In the genomic region with DNA sequence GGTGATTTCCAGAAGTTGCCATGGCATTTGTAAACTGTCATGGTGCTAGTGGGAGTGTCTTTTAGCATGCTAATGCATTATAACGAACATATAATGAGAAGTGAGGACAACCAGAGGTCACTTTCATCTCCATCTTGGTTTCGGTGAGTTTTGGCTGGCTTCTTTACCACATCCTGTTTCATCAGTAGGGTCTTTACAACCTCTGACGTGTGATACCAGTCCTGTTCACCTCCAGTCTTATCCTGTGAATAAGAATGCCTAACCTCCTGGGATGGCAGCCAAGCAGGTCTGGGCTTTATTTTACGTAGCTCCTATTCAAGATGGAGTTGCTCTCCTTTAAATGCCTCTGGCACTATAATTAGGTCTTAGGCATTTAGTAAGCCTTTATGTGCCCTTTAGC, we compare ENCODE assay signal across 11 cellular contexts. TPM values are rescaled to one million over a fixed set of nuclear protein-coding genes. Genes with fewer than 3 reads are reported as not detected.
A peak's percentile ranks its signal among the peaks of the same experiment; 100 is the strongest.
DNase-seq lines count a peak whose midpoint lies in the region; ATAC-seq and TF ChIP-seq lines count a peak whose summit lies in the region.
"Had no signal": no experiment of that assay in that cellular context is flagged by ENCODE, and none has a peak within 500 bp of the region (broad histone marks: within the 10 kb centered on the region; RNA-seq: fewer than 3 reads in every experiment).

No MANE protein-coding gene starts in this region.

- H3K27me3 Mint-ChIP-seq in activated T-helper 17 cell treated with anti-CD3 and anti-CD28 coated beads, Interleukin-2, amount 50 U/mL, for 72 hours, result no peaks in the 10 kb centered on the region

- no peak overlapping the region for H3K27ac Mint-ChIP-seq in activated T-helper 17 cell treated with anti-CD3 and anti-CD28 coated beads, Interleukin-2, amount 50 U/mL, for 72 hours

- DNase-seq in DND-41 (no peak), psoas muscle (no peak), mesenteric fat pad (ENCODE audit: low spot score) (no peak), ecto neural progenitor cell (ENCODE audit: low spot score) (no peak)
- DNase-seq: activated CD4-positive, alpha-beta T cell treated with anti-CD3 and anti-CD28 coated beads, Interleukin-2, amount 50 U/mL, for 4 hours; NCI-H774 had no signal

- peaks cover 26% of the 10 kb centered on the region for H3K4me1 Mint-ChIP-seq in activated T-helper 17 cell treated with anti-CD3 and anti-CD28 coated beads, Interleukin-2, amount 50 U/mL, for 72 hours

- no peaks in the 10 kb centered on the region for H3K36me3 Mint-ChIP-seq in activated T-helper 17 cell treated with anti-CD3 and anti-CD28 coated beads, Interleukin-2, amount 50 U/mL, for 72 hours (ENCODE audit: low read depth)

- H3K4me2 ChIP-seq in DND-41 (ENCODE audit: insufficient read depth, low read length), result no peak overlapping the region
- H3K4me2 ChIP-seq: BLaER1 had no signal

- no peak overlapping the region for H3K4me3 Mint-ChIP-seq in activated T-helper 17 cell treated with anti-CD3 and anti-CD28 coated beads, Interleukin-2, amount 50 U/mL, for 72 hours

- H3K4me3 ChIP-seq in DND-41 (ENCODE audit: low read depth in 1 of 2, low read length in 2 of 2) (no peak overlapping the region), psoas muscle (no peak overlapping the region)
- H3K4me3 ChIP-seq: BLaER1 had no signal

- intact Hi-C loops in psoas muscle (cut with DNase I), result no loop called here

- TF ChIP-seq CTCF in DND-41 (IDR thresholded peaks at IDR 0.05; ENCODE audit: borderline replicate concordance, extremely low read depth, low read length, poor library complexity, severe bottlenecking) (no peak), psoas muscle (IDR thresholded peaks at IDR 0.05) (no peak)

- H3K9me3 ChIP-seq in DND-41 (ENCODE audit: insufficient read depth, low read length, severe bottlenecking), result no peaks in the 10 kb centered on the region
- peaks cover 5% of the 10 kb centered on the region for H3K9me3 ChIP-seq in psoas muscle

- WGBS in psoas muscle, 3 donors, result 64 to 75% (median 71%) methylated on average over 4 of the region's 4 CpGs

- no peaks in the 10 kb centered on the region for H3K4me1 ChIP-seq in DND-41 (ENCODE audit: insufficient read depth, low read length)
- H3K4me1 ChIP-seq in psoas muscle, result no peaks in the 10 kb centered on the region

- ATAC-seq in DND-41 (ENCODE audit: insufficient read depth, low read depth), result 0 out of 3 replicates have a peak, but pooled peaks have one; percentile 42
- ATAC-seq in GM19452 (IDR thresholded peaks at IDR 0.05; ENCODE audit: unreplicated experiment), result peak; percentile 84
- peak; percentile 77 for ATAC-seq in HG03139 (IDR thresholded peaks at IDR 0.05; ENCODE audit: unreplicated experiment)
- ATAC-seq in activated T-helper 17 cell treated with anti-CD3 and anti-CD28 coated beads, Interleukin-2, amount 50 U/mL, for 72 hours (replicated peaks), result peak; percentile 26
- no peak for ATAC-seq in psoas muscle
- ATAC-seq in GM19324 (IDR thresholded peaks at IDR 0.05; ENCODE audit: low FRiP score, unreplicated experiment), result no peak

- H3K27me3 ChIP-seq in DND-41 (ENCODE audit: insufficient read depth, low read length, poor library complexity) (no peaks in the 10 kb centered on the region), psoas muscle (ENCODE audit: insufficient read depth in 3 of 3, low read length in 2 of 3) (no peaks in the 10 kb centered on the region)
- H3K27me3 ChIP-seq: BLaER1 had no signal

- no peak overlapping the region for H3K27ac ChIP-seq in DND-41 (ENCODE audit: low read length)
- no peak overlapping the region for H3K27ac ChIP-seq in psoas muscle
- H3K27ac ChIP-seq: BLaER1 had no signal

- no peaks in the 10 kb centered on the region for H3K79me2 ChIP-seq in DND-41 (ENCODE audit: insufficient read depth, low read length)

- H3K36me3 ChIP-seq in DND-41 (ENCODE audit: insufficient read depth, low read length) (no peaks in the 10 kb centered on the region), psoas muscle (ENCODE audit: insufficient read depth in 1 of 2, low read depth in 1 of 2) (no peaks in the 10 kb centered on the region)
- H3K36me3 ChIP-seq: BLaER1 had no signal

- H2AFZ ChIP-seq in DND-41 (ENCODE audit: low read depth, low read length), result no peak overlapping the region

- H3K9me3 Mint-ChIP-seq in activated T-helper 17 cell treated with anti-CD3 and anti-CD28 coated beads, Interleukin-2, amount 50 U/mL, for 72 hours, result peaks cover 9% of the 10 kb centered on the region

- H3K9ac ChIP-seq in DND-41 (ENCODE audit: low read depth, low read length), result no peak overlapping the region
- H3K9ac ChIP-seq: BLaER1 had no signal

- no peaks in the 10 kb centered on the region for H4K20me1 ChIP-seq in DND-41 (ENCODE audit: insufficient read depth, low read length)
- H4K20me1 ChIP-seq: BLaER1 had no signal

RNA-seq across cellular contexts. Expression of a gene that starts 20.4 kb away (rescaled TPM):
- 10 to 100 TPM in 1 of 2 donors, 1 to 10 TPM in 1; 7.9 to 16.8 TPM for total RNA-seq in activated T-helper 17 cell treated with anti-CD3 and anti-CD28 coated beads, Interleukin-2, amount 50 U/mL, for 72 hours
- total RNA-seq in psoas muscle (10 to 100 TPM; 12.4 to 18.1 (median 15.1) TPM), mesenteric fat pad (17.3 TPM)
- polyA plus RNA-seq in psoas muscle, result 10 to 100 TPM; 12.1 to 28.0 (median 23.0) TPM

RNA-seq across cellular contexts. Expression of a gene that starts 44.3 kb away (rescaled TPM):
- 10 to 100 TPM in 1 of 2 donors, 1 to 10 TPM in 1; 8.7 to 11.4 TPM for total RNA-seq in activated T-helper 17 cell treated with anti-CD3 and anti-CD28 coated beads, Interleukin-2, amount 50 U/mL, for 72 hours
- total RNA-seq in psoas muscle (1 to 10 TPM; 1.1 to 2.6 (median 1.6) TPM), mesenteric fat pad (15.3 TPM)
- under 1 TPM; 0.11 to 0.27 (median 0.22) TPM for polyA plus RNA-seq in psoas muscle

Comparison
In these comparisons a context has a peak if more than half of its experiments do, and no peak if none do; other contexts are left out.
1. ATAC-seq: peak in DND-41 (single experiment), GM19452 (single experiment), HG03139 (single experiment) and activated T-helper 17 cell treated with anti-CD3 and anti-CD28 coated beads, Interleukin-2, amount 50 U/mL, for 72 hours (single experiment); none in psoas muscle (0 of 4) and GM19324 (single experiment).